Comparison of ENCODE assay signal across 15 cellular contexts in the genomic region with DNA sequence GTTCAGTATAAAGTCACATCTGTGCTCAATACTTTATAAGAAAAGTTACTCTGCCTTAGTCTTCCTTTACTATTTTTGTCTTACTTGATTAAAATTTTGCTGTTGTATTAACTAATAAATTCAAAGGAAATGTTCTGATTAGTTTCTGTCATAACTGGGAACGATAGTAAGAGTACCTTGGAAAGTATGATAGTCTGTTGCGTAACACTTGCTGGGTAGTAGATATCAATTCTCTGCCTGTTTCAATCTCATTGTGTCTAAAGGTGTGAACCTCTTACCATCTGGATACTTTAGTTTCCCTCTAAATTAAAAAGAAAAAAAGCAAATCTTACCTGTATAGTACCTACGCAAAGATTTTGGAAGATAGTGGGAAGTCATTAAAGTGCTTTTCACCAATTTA. TPM values are rescaled to one million over a fixed set of nuclear protein-coding genes. Genes with fewer than 3 reads are reported as not detected.
DNase-seq lines count a peak whose midpoint lies in the region; ATAC-seq, FAIRE-seq and TF ChIP-seq lines count a peak whose summit lies in the region.
"Had no signal": no experiment of that assay in that cellular context is flagged by ENCODE, and none has a peak within 500 bp of the region (broad histone marks: within the 10 kb centered on the region; RNA-seq: fewer than 3 reads in every experiment).

No MANE protein-coding gene starts in this region.

- H4K20me1 ChIP-seq in HepG2 (ENCODE audit: insufficient read depth, low read length) = no peaks in the 10 kb centered on the region; the same call in 1 of the 2 replicates

- DNase-seq in CD4-positive, alpha-beta memory T cell = no peak
- DNase-seq in HepG2 (ENCODE audit: low spot score) (no peak), A172 (ENCODE audit: low spot score) (no peak), thyroid gland (no peak)
- DNase-seq in activated T-helper 1 cell treated with anti-CD3 and anti-CD28 coated beads, Interleukin-12 subunit alpha, Interleukin-12 subunit beta, Interleukin-2, Interleukin-4 antibody, amounts not matched to agents 30 ng/mL and 10 ng/mL and 1 ng/mL, durations not matched to agents 14 hours and 24 hours and 36 hours (ENCODE audit: low spot score) = no peak
- DNase-seq in activated T-cell treated with anti-CD3 and anti-CD28 coated beads, Interleukin-2, amount 50 U/mL, for 24 hours = no peak
- DNase-seq: Calu3, DMS79, GM23248, H7 had no signal

- H3K4me2 ChIP-seq in HepG2 (ENCODE audit: low read depth, low read length) = no peak overlapping the region

- H3K27me3 Mint-ChIP-seq in CD4-positive, alpha-beta memory T cell = no peaks in the 10 kb centered on the region
- no peaks in the 10 kb centered on the region for H3K27me3 Mint-ChIP-seq in activated T-helper 1 cell treated with anti-CD3 and anti-CD28 coated beads, Interleukin-12 subunit alpha, Interleukin-12 subunit beta, Interleukin-2, Interleukin-4 antibody, amounts not matched to agents 30 ng/mL and 10 ng/mL and 1 ng/mL, durations not matched to agents 14 hours and 24 hours and 36 hours (ENCODE audit: insufficient read depth)
- no peaks in the 10 kb centered on the region for H3K27me3 Mint-ChIP-seq in activated T-cell treated with anti-CD3 and anti-CD28 coated beads, Interleukin-2, amount 50 U/mL, for 24 hours
- H3K27me3 Mint-ChIP-seq: IgD-negative memory B cell had no signal

- no peak overlapping the region for H3K9ac ChIP-seq in HepG2 (ENCODE audit: insufficient read depth, low read depth, low read length)
- H3K9ac ChIP-seq: GM23248 had no signal

- TF ChIP-seq CTCF in HepG2 (CRISPR knock-in tag; IDR thresholded peaks at IDR 0.05) = no peak
- no peak for TF ChIP-seq CTCF in thyroid gland (IDR thresholded peaks at IDR 0.05)

- no peaks in the 10 kb centered on the region for H3K79me2 ChIP-seq in HepG2 (ENCODE audit: insufficient read depth, low read length)

- WGBS in HepG2 (ENCODE audit: low lambda C conversion rate) = 98% methylated on average over 3 of the region's 3 CpGs
- 92% methylated on average over 3 of the region's 3 CpGs for WGBS in thyroid gland, 2 donors

- H3K9me3 Mint-ChIP-seq in CD4-positive, alpha-beta memory T cell = no peaks in the 10 kb centered on the region
- no peaks in the 10 kb centered on the region for H3K9me3 Mint-ChIP-seq in activated T-helper 1 cell treated with anti-CD3 and anti-CD28 coated beads, Interleukin-12 subunit alpha, Interleukin-12 subunit beta, Interleukin-2, Interleukin-4 antibody, amounts not matched to agents 30 ng/mL and 10 ng/mL and 1 ng/mL, durations not matched to agents 14 hours and 24 hours and 36 hours
- H3K9me3 Mint-ChIP-seq in activated T-cell treated with anti-CD3 and anti-CD28 coated beads, Interleukin-2, amount 50 U/mL, for 24 hours = no peaks in the 10 kb centered on the region
- H3K9me3 Mint-ChIP-seq: IgD-negative memory B cell had no signal

- peak overlapping the region in 4 of 7 donors; percentile 5 to 63 (median 43) for H3K27ac Mint-ChIP-seq in CD4-positive, alpha-beta memory T cell
- H3K27ac Mint-ChIP-seq in activated T-helper 1 cell treated with anti-CD3 and anti-CD28 coated beads, Interleukin-12 subunit alpha, Interleukin-12 subunit beta, Interleukin-2, Interleukin-4 antibody, amounts not matched to agents 30 ng/mL and 10 ng/mL and 1 ng/mL, durations not matched to agents 14 hours and 24 hours and 36 hours = no peak overlapping the region
- no peak overlapping the region for H3K27ac Mint-ChIP-seq in activated T-cell treated with anti-CD3 and anti-CD28 coated beads, Interleukin-2, amount 50 U/mL, for 24 hours
- H3K27ac Mint-ChIP-seq: CD14-positive monocyte had no signal

- no peak overlapping the region for H3K27ac ChIP-seq in CD4-positive, alpha-beta memory T cell (ENCODE audit: low read depth, low read length)
- no peak overlapping the region for H3K27ac ChIP-seq in HepG2 (ENCODE audit: extremely low read length, insufficient read depth, low read length)
- no peak overlapping the region for H3K27ac ChIP-seq in thyroid gland
- H3K27ac ChIP-seq: GM23248 had no signal

- H3K4me1 ChIP-seq in CD4-positive, alpha-beta memory T cell (ENCODE audit: insufficient read depth, low read length) = peaks cover 15% of the 10 kb centered on the region
- H3K4me1 ChIP-seq in HepG2 (ENCODE audit: insufficient read depth, low read length) = no peaks in the 10 kb centered on the region
- H3K4me1 ChIP-seq in thyroid gland = no peaks in the 10 kb centered on the region

- no TSS peak for BruUV-seq in HepG2 (replicated peaks; lab: Mats Ljungman, UMichigan)

- no peaks in the 10 kb centered on the region for H3K36me3 ChIP-seq in CD4-positive, alpha-beta memory T cell (ENCODE audit: insufficient read depth, low read length)
- no peaks in the 10 kb centered on the region; a peak in 2 of 5 replicates for H3K36me3 ChIP-seq in HepG2 (replicated peaks in 1 of 2; ENCODE audit: control insufficient read depth in 1 of 2, insufficient read depth in 2 of 2, low read length in 2 of 2)
- no peaks in the 10 kb centered on the region for H3K36me3 ChIP-seq in thyroid gland

- peaks cover 4 to 6% of the 10 kb centered on the region in 2 donors for H3K36me3 Mint-ChIP-seq in CD4-positive, alpha-beta memory T cell
- H3K36me3 Mint-ChIP-seq in activated T-helper 1 cell treated with anti-CD3 and anti-CD28 coated beads, Interleukin-12 subunit alpha, Interleukin-12 subunit beta, Interleukin-2, Interleukin-4 antibody, amounts not matched to agents 30 ng/mL and 10 ng/mL and 1 ng/mL, durations not matched to agents 14 hours and 24 hours and 36 hours (ENCODE audit: low read depth) = peaks cover 2% of the 10 kb centered on the region
- H3K36me3 Mint-ChIP-seq in activated T-cell treated with anti-CD3 and anti-CD28 coated beads, Interleukin-2, amount 50 U/mL, for 24 hours (ENCODE audit: low read depth) = peaks cover 9% of the 10 kb centered on the region

- no peak for TF ChIP-seq RAD21 in Ishikawa (IDR thresholded peaks at IDR 0.05; ENCODE audit: low read depth)
- TF ChIP-seq RAD21 in HepG2 (CRISPR knock-in tag; IDR thresholded peaks at IDR 0.05) = no peak

- in situ Hi-C loops in HepG2 (cut with HindIII; ENCODE audit: extremely low pct_ligation_motif_present, low pct_unique_long_range_greater_than_20kb) = loop anchor here (25.0 kb wide), 1 partner anchor 804 kb away; no protein-coding TSS in a partner anchor

- H3K27me3 ChIP-seq in CD4-positive, alpha-beta memory T cell (ENCODE audit: insufficient read depth, low read length) = no peaks in the 10 kb centered on the region
- H3K27me3 ChIP-seq in HepG2 (ENCODE audit: control insufficient read depth in 1 of 2, insufficient read depth in 2 of 2, low read length in 2 of 2) (no peaks in the 10 kb centered on the region), thyroid gland (no peaks in the 10 kb centered on the region)

- FAIRE-seq in HepG2 (lab: Jason Lieb, UNC) = no peak
- FAIRE-seq: GM12878, GM18507 had no signal

- intact Hi-C loops in CD4-positive, alpha-beta memory T cell (cut with micrococcal nuclease) = no loop called here
- intact Hi-C loops in HepG2 (cut with micrococcal nuclease; ENCODE audit: unreplicated experiment) = loop anchor here (10.0 kb wide), 1 partner anchor 632 kb away; no protein-coding TSS in a partner anchor
- intact Hi-C loops in activated T-helper 1 cell treated with anti-CD3 and anti-CD28 coated beads, Interleukin-12 subunit alpha, Interleukin-12 subunit beta, Interleukin-2, Interleukin-4 antibody, amounts not matched to agents 30 ng/mL and 10 ng/mL and 1 ng/mL, durations not matched to agents 14 hours and 24 hours and 36 hours (cut with micrococcal nuclease) = no loop called here
- intact Hi-C loops in thyroid gland (cut with DNase I) = no loop called here

- no peak for TF ChIP-seq POLR2A in HepG2 (IDR thresholded peaks at IDR 0.05; ENCODE audit: insufficient read depth in 1 of 2, low read depth in 2 of 2, low read length in 2 of 2)
- TF ChIP-seq POLR2A in thyroid gland (IDR thresholded peaks at IDR 0.05) = no peak

- H3K4me3 ChIP-seq in CD4-positive, alpha-beta memory T cell (ENCODE audit: low read length in 2 of 2) = no peak overlapping the region
- H3K4me3 ChIP-seq in HepG2 (replicated peaks in 1 of 3; ENCODE audit: insufficient read depth in 1 of 3, low read depth in 2 of 3, low read length in 3 of 3) = no peak overlapping the region
- no peak overlapping the region for H3K4me3 ChIP-seq in thyroid gland (replicated peaks in 1 of 3)
- H3K4me3 ChIP-seq: GM12878, GM23248 had no signal

- no peak overlapping the region for H2AFZ ChIP-seq in HepG2 (ENCODE audit: low read length)
- H2AFZ ChIP-seq: GM23248 had no signal

- no peaks in the 10 kb centered on the region for H3K9me3 ChIP-seq in CD4-positive, alpha-beta memory T cell (ENCODE audit: control insufficient read depth in 1 of 2, low read length in 2 of 2)
- H3K9me3 ChIP-seq in HepG2 (ENCODE audit: low read length) (no peaks in the 10 kb centered on the region), thyroid gland (no peaks in the 10 kb centered on the region)

- TF ChIP-seq EP300 in Ishikawa (IDR thresholded peaks at IDR 0.05; ENCODE audit: borderline replicate concordance) = no peak
- no peak for TF ChIP-seq EP300 in HepG2 (IDR thresholded peaks at IDR 0.05; ENCODE audit: low read depth in 2 of 2, low read length in 2 of 2)
- TF ChIP-seq EP300 in HepG2 (CRISPR knock-in tag; IDR thresholded peaks at IDR 0.05; ENCODE audit: borderline replicate concordance) = no peak

- POLR2A ChIA-PET in CD4-positive, alpha-beta memory T cell (lab: Charles Lee; ENCODE audit: partially characterized antibody) = no interaction called here
- POLR2A ChIA-PET in HepG2 (lab: Yijun Ruan, JAX) = no interaction called here

- CTCF ChIA-PET in CD4-positive, alpha-beta memory T cell (lab: Charles Lee; ENCODE audit: partially characterized antibody) = interaction anchor here (1.4 kb wide), 1 partner anchor 814 kb away, joined by 3 read pairs; no protein-coding TSS in a partner anchor
- CTCF ChIA-PET in HepG2 (lab: Yijun Ruan, JAX; ENCODE audit: low intra/inter-chr PET ratio, low total read pairs) = no interaction called here

- peaks cover 15 to 36% (median 20%) of the 10 kb centered on the region in 4 donors for H3K4me1 Mint-ChIP-seq in CD4-positive, alpha-beta memory T cell
- peaks cover 15% of the 10 kb centered on the region for H3K4me1 Mint-ChIP-seq in activated T-helper 1 cell treated with anti-CD3 and anti-CD28 coated beads, Interleukin-12 subunit alpha, Interleukin-12 subunit beta, Interleukin-2, Interleukin-4 antibody, amounts not matched to agents 30 ng/mL and 10 ng/mL and 1 ng/mL, durations not matched to agents 14 hours and 24 hours and 36 hours (ENCODE audit: low read depth)
- H3K4me1 Mint-ChIP-seq in activated T-cell treated with anti-CD3 and anti-CD28 coated beads, Interleukin-2, amount 50 U/mL, for 24 hours (ENCODE audit: low read depth) = peaks cover 37% of the 10 kb centered on the region

- no peak for ATAC-seq in HepG2
- ATAC-seq: GM12878 had no signal

- H3K4me3 Mint-ChIP-seq in CD4-positive, alpha-beta memory T cell = no peak overlapping the region
- H3K4me3 Mint-ChIP-seq in activated T-helper 1 cell treated with anti-CD3 and anti-CD28 coated beads, Interleukin-12 subunit alpha, Interleukin-12 subunit beta, Interleukin-2, Interleukin-4 antibody, amounts not matched to agents 30 ng/mL and 10 ng/mL and 1 ng/mL, durations not matched to agents 14 hours and 24 hours and 36 hours = no peak overlapping the region
- H3K4me3 Mint-ChIP-seq in activated T-cell treated with anti-CD3 and anti-CD28 coated beads, Interleukin-2, amount 50 U/mL, for 24 hours = no peak overlapping the region
- H3K4me3 Mint-ChIP-seq: CD14-positive monocyte, IgD-negative memory B cell had no signal

RNA-seq across cellular contexts. Expression of gene COMMD10, which starts 48.5 kb away (rescaled TPM):
- total RNA-seq in CD4-positive, alpha-beta memory T cell = 10 to 100 TPM; 31.4 to 32.0 TPM
- 10 to 100 TPM; 38.4 to 54.3 TPM for polyA plus RNA-seq in CD4-positive, alpha-beta memory T cell
- total RNA-seq in HepG2 (2016; rRNA removed; fragmentation: Illumina TruSeq; extraction: Trizol) = 39.3 and 45.9 TPM in 2 replicates
- 12.7 and 14.8 TPM in 2 replicates for total RNA-seq in HepG2 (2016; cell fraction: cytosol; rRNA removed; fragmentation: Illumina TruSeq; extraction: Trizol; ENCODE audit: low read depth)
- 36.8 and 51.4 TPM in 2 replicates for total RNA-seq in HepG2 (2016; cell fraction: insoluble cytoplasmic fraction; rRNA removed; fragmentation: Illumina TruSeq; extraction: Trizol)
- 10.3 and 11.3 TPM in 2 replicates for total RNA-seq in HepG2 (2016; cell fraction: membrane; rRNA removed; fragmentation: Illumina TruSeq; extraction: Trizol)
- total RNA-seq in HepG2 (2016; cell fraction: nucleus; rRNA removed; fragmentation: Illumina TruSeq; extraction: Trizol) = 49.1 and 53.3 TPM in 2 replicates
- polyA plus RNA-seq in HepG2 (2011; rRNA removed) = 11.8 and 16.9 TPM in 2 replicates
- polyA plus RNA-seq in HepG2 (2011; cell fraction: cytosol; rRNA removed) = 6.1 and 10.1 TPM in 2 replicates
- 12.2 and 13.1 TPM in 2 replicates for polyA plus RNA-seq in HepG2 (2011; cell fraction: nucleus; rRNA removed)
- 15.3 and 17.3 TPM in 2 replicates for polyA plus RNA-seq in HepG2 (2012)
- polyA plus RNA-seq in HepG2 (2016; cell fraction: cytosol; fragmentation: Illumina TruSeq; extraction: Trizol; ENCODE audit: low read depth) = 3.1 and 3.4 TPM in 2 replicates
- polyA plus RNA-seq in HepG2 (2016; cell fraction: insoluble cytoplasmic fraction; fragmentation: Illumina TruSeq; extraction: Trizol; ENCODE audit: low read depth) = 42.0 and 46.1 TPM in 2 replicates
- 6.0 and 6.7 TPM in 2 replicates for polyA plus RNA-seq in HepG2 (2016; cell fraction: membrane; fragmentation: Illumina TruSeq; extraction: Trizol; ENCODE audit: low read depth)
- 26.7 and 29.7 TPM in 2 replicates for polyA plus RNA-seq in HepG2 (2016; cell fraction: nucleus; fragmentation: Illumina TruSeq; extraction: Trizol; ENCODE audit: insufficient read depth, low read depth)
- 5.3 and 6.5 TPM in 2 replicates for polyA minus RNA-seq in HepG2 (2011; rRNA and poly(A)+ RNA removed; ENCODE audit: low replicate concordance)
- polyA minus RNA-seq in HepG2 (2011; cell fraction: cytosol; rRNA and poly(A)+ RNA removed) = 9.5 and 10.4 TPM in 2 replicates
- polyA minus RNA-seq in HepG2 (2011; cell fraction: nucleus; rRNA and poly(A)+ RNA removed) = 73.5 and 78.9 TPM in 2 replicates
- total RNA-seq in A172 (2014; rRNA removed; shearing (Covaris generic)) = 65.6 and 68.1 TPM in 2 replicates
- 21.8 and 23.6 TPM in 2 replicates for total RNA-seq in activated T-helper 1 cell treated with anti-CD3 and anti-CD28 coated beads, Interleukin-12 subunit alpha, Interleukin-12 subunit beta, Interleukin-2, Interleukin-4 antibody, amounts not matched to agents 30 ng/mL and 10 ng/mL and 1 ng/mL, durations not matched to agents 14 hours and 24 hours and 36 hours
- 10 to 100 TPM; 51.9 to 73.5 (median 60.7) TPM for total RNA-seq in thyroid gland

Comparison
In these comparisons a context has a peak if more than half of its experiments do, and no peak if none do; other contexts are left out.
1. H3K27ac Mint-ChIP-seq: peak in CD4-positive, alpha-beta memory T cell (4 of 7); none in activated T-helper 1 cell treated with anti-CD3 and anti-CD28 coated beads, Interleukin-12 subunit alpha, Interleukin-12 subunit beta, Interleukin-2, Interleukin-4 antibody, amounts not matched to agents 30 ng/mL and 10 ng/mL and 1 ng/mL, durations not matched to agents 14 hours and 24 hours and 36 hours (single experiment) and activated T-cell treated with anti-CD3 and anti-CD28 coated beads, Interleukin-2, amount 50 U/mL, for 24 hours (single experiment).